Comparison of ENCODE assay signal across 26 cellular contexts in genomic region chr9:123275381-123275780, GRCh38.
"Had no signal": no experiment of that assay in that cellular context is flagged by ENCODE, and none has a peak within 500 bp of the region (broad histone marks: within the 10 kb centered on the region; RNA-seq: fewer than 3 reads in every experiment).

No MANE protein-coding gene starts in this region.

- FAIRE-seq: colon, urothelium cell line had no signal

- H3K4me3 Mint-ChIP-seq: activated naive CD4-positive, alpha-beta T cell treated with anti-CD3 and anti-CD28 coated beads, Interleukin-2, amount 10 ng/mL, durations not matched to agents 7 days and 5 days; activated naive CD8-positive, alpha-beta T cell treated with anti-CD3 and anti-CD28 coated beads, Interleukin-2, amount 50 U/mL, for 24 hours; brain; endodermal cell; nephron progenitor cell had no signal

- H3K9me3 ChIP-seq: prostate gland, right atrium auricular region, tibial artery had no signal

- H3K36me3 ChIP-seq: prostate gland, right atrium auricular region, tibial artery had no signal

- H3K27ac ChIP-seq: dorsolateral prefrontal cortex, foreskin keratinocyte, prostate gland, right atrium auricular region, tibial artery had no signal

- ATAC-seq: activated naive CD8-positive, alpha-beta T cell treated with anti-CD3 and anti-CD28 coated beads, Interleukin-2, amount 50 U/mL, for 24 hours; foreskin keratinocyte; left colon; stimulated activated naive CD8-positive, alpha-beta T cell treated with anti-CD3 and anti-CD28 coated beads, Interleukin-15, Interleukin-2, amounts not matched to agents 100 U/mL and 50 U/mL, for 24 hours had no signal

- H3K9me3 Mint-ChIP-seq: activated naive CD4-positive, alpha-beta T cell treated with anti-CD3 and anti-CD28 coated beads, Interleukin-2, amount 10 ng/mL, durations not matched to agents 7 days and 5 days had no signal

- H3K36me3 Mint-ChIP-seq: activated naive CD4-positive, alpha-beta T cell treated with anti-CD3 and anti-CD28 coated beads, Interleukin-2, amount 10 ng/mL, durations not matched to agents 7 days and 5 days; brain had no signal

- H3K27me3 Mint-ChIP-seq: activated naive CD8-positive, alpha-beta T cell treated with anti-CD3 and anti-CD28 coated beads, Interleukin-2, amount 50 U/mL, for 24 hours had no signal

- H3K27me3 ChIP-seq: dorsolateral prefrontal cortex, right atrium auricular region had no signal

- DNase-seq: activated CD4-positive, alpha-beta T cell treated with anti-CD3 and anti-CD28 coated beads for 1 hour; activated CD8-positive, alpha-beta memory T cell treated with anti-CD3 and anti-CD28 coated beads, Interleukin-2, amount 50 U/mL, for 48 hours; activated effector memory CD4-positive, alpha-beta T cell treated with Interleukin-2 at 50 U/mL for 16 hours; activated naive CD4-positive, alpha-beta T cell treated with anti-CD3 and anti-CD28 coated beads, Interleukin-2, amount 10 ng/mL, durations not matched to agents 7 days and 5 days; activated naive CD8-positive, alpha-beta T cell treated with anti-CD3 and anti-CD28 coated beads, Interleukin-2, amount 50 U/mL, for 24 hours; activated T-cell treated with anti-CD3 and anti-CD28 coated beads, Interleukin-2, amount 50 U/mL, for 48 hours; anterior cingulate cortex; caudate nucleus; dorsolateral prefrontal cortex; endodermal cell; foreskin keratinocyte; hippocampal formation; islet precursor cell; left colon; midbrain; nephron progenitor cell; stimulated activated CD4-positive, alpha-beta T cell treated with anti-CD3 and anti-CD28 coated beads, Interleukin-2, amount 100 ng/mL, for 24 hours; stimulated activated naive CD8-positive, alpha-beta T cell treated with anti-CD3 and anti-CD28 coated beads, Interleukin-15, Interleukin-2, amounts not matched to agents 100 U/mL and 50 U/mL, for 24 hours; substantia nigra; tibial artery had no signal

- H3K4me1 Mint-ChIP-seq: brain, endodermal cell had no signal

- H3K4me3 ChIP-seq: dorsolateral prefrontal cortex, lung, prostate gland, right atrium auricular region, tibial artery had no signal

- H3K4me1 ChIP-seq: foreskin keratinocyte, prostate gland, right atrium auricular region, tibial artery had no signal

- H3K27ac Mint-ChIP-seq: activated naive CD4-positive, alpha-beta T cell treated with anti-CD3 and anti-CD28 coated beads, Interleukin-2, amount 10 ng/mL, durations not matched to agents 7 days and 5 days; activated naive CD8-positive, alpha-beta T cell treated with anti-CD3 and anti-CD28 coated beads, Interleukin-2, amount 50 U/mL, for 24 hours; brain; endodermal cell; nephron progenitor cell had no signal
